9 cellular contexts compared by ENCODE assay signal in the genomic region with DNA sequence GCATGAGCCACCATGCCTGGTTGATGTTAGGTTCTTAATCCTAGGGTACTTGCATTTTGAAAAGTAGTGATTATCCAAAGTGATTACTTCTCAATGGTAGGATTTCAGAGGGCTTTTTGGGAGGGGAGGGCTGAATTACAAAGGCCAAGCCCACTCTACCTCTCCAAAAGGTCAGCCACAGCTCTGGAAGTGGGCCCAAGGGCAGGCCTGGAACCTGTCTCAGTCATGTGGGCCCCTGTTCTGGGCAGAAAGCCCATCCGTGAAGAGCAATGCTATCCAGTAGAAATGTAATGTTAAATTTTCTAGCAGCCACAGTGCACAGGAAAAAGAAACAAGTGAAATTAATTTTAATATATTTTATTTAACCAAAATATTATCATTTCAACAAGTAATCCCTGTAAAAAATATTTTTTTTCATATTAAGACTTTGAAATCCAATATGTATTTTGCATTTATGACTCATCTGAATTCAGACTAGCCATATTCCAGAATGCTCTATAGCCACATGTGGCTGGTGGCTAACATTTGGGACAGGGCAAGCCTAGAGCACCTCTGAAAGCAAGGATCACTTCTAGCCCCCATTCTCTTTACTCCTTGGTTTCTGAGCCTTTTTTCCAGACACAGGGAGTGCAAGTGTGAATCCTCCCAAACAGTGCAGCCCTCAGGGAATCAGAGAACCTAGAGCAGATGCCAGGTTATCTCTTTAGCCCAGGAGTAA. TPM values are rescaled to one million over a fixed set of nuclear protein-coding genes. Genes with fewer than 3 reads are reported as not detected.
DNase-seq lines count a peak whose midpoint lies in the region; TF ChIP-seq lines count a peak whose summit lies in the region.
"Had no signal": no experiment of that assay in that cellular context is flagged by ENCODE, and none has a peak within 500 bp of the region (broad histone marks: within the 10 kb centered on the region; RNA-seq: fewer than 3 reads in every experiment).

No MANE protein-coding gene starts in this region.

- H3K4me1 ChIP-seq in GM23248 (ENCODE audit: insufficient read depth): peaks cover 33% of the 10 kb centered on the region
- H3K4me1 ChIP-seq in adrenal gland (replicated peaks in 1 of 2): peaks cover 12 to 35% of the 10 kb centered on the region in 2 donors
- H3K4me1 ChIP-seq in left ventricle myocardium inferior: peaks cover 52% of the 10 kb centered on the region
- peaks cover 16% of the 10 kb centered on the region for H3K4me1 ChIP-seq in rectal smooth muscle tissue (ENCODE audit: control insufficient read depth, insufficient read depth, low read length)
- H3K4me1 ChIP-seq in suprapubic skin: peaks cover 11% of the 10 kb centered on the region

- H3K27me3 ChIP-seq in GM23248 (replicated peaks; ENCODE audit: insufficient read depth) (no peaks in the 10 kb centered on the region), adrenal gland (no peaks in the 10 kb centered on the region), left ventricle myocardium inferior (ENCODE audit: low read depth) (no peaks in the 10 kb centered on the region), rectal smooth muscle tissue (ENCODE audit: control insufficient read depth, insufficient read depth, low read length) (no peaks in the 10 kb centered on the region), suprapubic skin (no peaks in the 10 kb centered on the region)

- no peak overlapping the region for H3K4me2 ChIP-seq in GM23248 (ENCODE audit: unreplicated experiment)

- TF ChIP-seq CTCF in adrenal gland (IDR thresholded peaks at IDR 0.05): no peak
- no peak for TF ChIP-seq CTCF in left ventricle myocardium inferior (IDR thresholded peaks at IDR 0.05; ENCODE audit: borderline replicate concordance)
- no peak for TF ChIP-seq CTCF in suprapubic skin (IDR thresholded peaks at IDR 0.05)
- no peak for TF ChIP-seq CTCF in GM10266 (IDR thresholded peaks at IDR 0.05; ENCODE audit: control insufficient read depth, insufficient read depth, low read depth, missing control alignments)

- no peak overlapping the region for H3K27ac ChIP-seq in GM23248
- peak overlapping the region in 3 of 5 donors; percentile 71 to 81 (median 81) for H3K27ac ChIP-seq in adrenal gland
- peak overlapping the region; percentile 85 for H3K27ac ChIP-seq in left ventricle myocardium inferior (replicated peaks)
- peak overlapping the region; percentile 75 for H3K27ac ChIP-seq in rectal smooth muscle tissue (ENCODE audit: low read depth, low read length)
- H3K27ac ChIP-seq in suprapubic skin: no peak overlapping the region

- in situ Hi-C loops in GM23248 (cut with MboI): loop anchor here (10.0 kb wide), 1 partner anchor 81 kb away; no protein-coding TSS in a partner anchor

- no peaks in the 10 kb centered on the region for H3K79me2 ChIP-seq in GM23248 (ENCODE audit: insufficient read depth)

- intact Hi-C loops in adrenal gland (cut with DNase I): loop anchor here (2.0 kb wide), 1 partner anchor 81 kb away; no protein-coding TSS in a partner anchor
- intact Hi-C loops in left ventricle myocardium inferior (cut with micrococcal nuclease): loop anchor here (2.0 kb wide), 1 partner anchor 81 kb away; no protein-coding TSS in a partner anchor

- no peak for TF ChIP-seq EP300 in suprapubic skin (IDR thresholded peaks at IDR 0.05)

- TF ChIP-seq POLR2A in adrenal gland (IDR thresholded peaks at IDR 0.05): no peak
- no peak for TF ChIP-seq POLR2A in suprapubic skin (IDR thresholded peaks at IDR 0.05)

- H3K4me3 ChIP-seq in GM23248 (no peak overlapping the region), adrenal gland (no peak overlapping the region), left ventricle myocardium inferior (no peak overlapping the region), rectal smooth muscle tissue (ENCODE audit: low read length) (no peak overlapping the region), suprapubic skin (no peak overlapping the region)

- peaks cover 18% of the 10 kb centered on the region; the same call in 1 of the 2 replicates for H3K36me3 ChIP-seq in GM23248 (ENCODE audit: low read depth)
- peaks cover 0 to 37% of the 10 kb centered on the region in 2 donors for H3K36me3 ChIP-seq in adrenal gland (replicated peaks in 1 of 2)
- H3K36me3 ChIP-seq in left ventricle myocardium inferior: peaks cover 63% of the 10 kb centered on the region
- peaks cover 9% of the 10 kb centered on the region for H3K36me3 ChIP-seq in rectal smooth muscle tissue (ENCODE audit: control insufficient read depth, insufficient read depth, low read length)
- peaks cover 42% of the 10 kb centered on the region for H3K36me3 ChIP-seq in suprapubic skin

- H3F3A ChIP-seq in GM23248 (ENCODE audit: insufficient read depth): peaks cover 39% of the 10 kb centered on the region

- WGBS in GM23248 (ENCODE audit: low coverage in 1 of 2, low lambda C conversion rate in 2 of 2, missing lambda C conversion rate in 2 of 2), 2 experiments: 74 to 82% methylated on average over 1 of the region's 1 CpG
- 29 to 46% (median 38%) methylated on average over 1 of the region's 1 CpG for WGBS in adrenal gland, 4 donors
- 77% methylated on average over 1 of the region's 1 CpG for WGBS in suprapubic skin

- peak overlapping the region; percentile 57; the same call in 1 of the 2 replicates for H2AFZ ChIP-seq in GM23248

- DNase-seq in GM23248 (no peak), adrenal gland (peak; percentile 84 to 92 (median 89)), left ventricle myocardium inferior (peak; percentile 78), suprapubic skin (ENCODE audit: low spot score in 2 of 2) (no peak), NCI-H1436 (lab: John Stamatoyannopoulos, UW) (no peak), NCI-H2196 treated with DMSO at 0.1 percent for 48 hours (lab: John Stamatoyannopoulos, UW; ENCODE audit: unreplicated experiment) (no peak), GM10266 (ENCODE audit: extremely low spot score) (no peak)
- DNase-seq: DMS153 had no signal

- H3K9me3 ChIP-seq in GM23248 (ENCODE audit: low read depth): no peaks in the 10 kb centered on the region
- no peaks in the 10 kb centered on the region for H3K9me3 ChIP-seq in adrenal gland (replicated peaks in 1 of 3)
- no peaks in the 10 kb centered on the region for H3K9me3 ChIP-seq in left ventricle myocardium inferior (replicated peaks)
- no peaks in the 10 kb centered on the region for H3K9me3 ChIP-seq in suprapubic skin

- H3K9me2 ChIP-seq in GM23248 (ENCODE audit: insufficient read depth): no peaks in the 10 kb centered on the region

- no peaks in the 10 kb centered on the region for H4K20me1 ChIP-seq in GM23248 (ENCODE audit: insufficient read depth)

- H3K9ac ChIP-seq in GM23248 (no peak overlapping the region), rectal smooth muscle tissue (ENCODE audit: low read length) (no peak overlapping the region)

RNA-seq across cellular contexts. Expression of gene RFT1, which starts 16.8 kb away (rescaled TPM):
- 20.9 and 35.0 TPM in 2 replicates for total RNA-seq in GM23248 (2014; rRNA removed; shearing (Covaris generic))
- 35.7 and 43.8 TPM in 2 replicates for polyA plus RNA-seq in GM23248 (2016; fragmentation: Nextera tagmentation; extraction: Ambion mirVana)
- total RNA-seq in adrenal gland: 10 to 100 TPM; 12.9 to 34.5 (median 22.9) TPM
- polyA plus RNA-seq in adrenal gland: 10 to 100 TPM in 2 of 3 donors, 1 to 10 TPM in 1; 6.7 to 24.1 (median 13.0) TPM
- total RNA-seq in left ventricle myocardium inferior: 9.4 TPM
- 10 to 100 TPM in 2 of 4 donors, 1 to 10 TPM in 2; 8.3 to 19.7 (median 10.2) TPM for total RNA-seq in suprapubic skin

RNA-seq across cellular contexts. Expression of gene PRKCD, which starts 47.6 kb away (rescaled TPM):
- total RNA-seq in GM23248 (2014; rRNA removed; shearing (Covaris generic)): 1.8 and 2.5 TPM in 2 replicates
- polyA plus RNA-seq in GM23248 (2016; fragmentation: Nextera tagmentation; extraction: Ambion mirVana) (9.2 and 9.6 TPM in 2 replicates), adrenal gland (10 to 100 TPM; 34.7 to 78.7 (median 38.2) TPM)
- total RNA-seq in adrenal gland (100 to 1,000 TPM in 1 of 8 donors, 10 to 100 TPM in 7; 25.8 to 156 (median 53.7) TPM), left ventricle myocardium inferior (13.6 TPM), suprapubic skin (10 to 100 TPM; 27.9 to 31.3 (median 29.3) TPM)

Comparison
In these comparisons a context has a peak if more than half of its experiments do, and no peak if none do; other contexts are left out.
1. DNase-seq: peak in adrenal gland (7 of 7) and left ventricle myocardium inferior (single experiment); none in GM23248 (single experiment), suprapubic skin (0 of 2), NCI-H1436 (single experiment), NCI-H2196 treated with DMSO at 0.1 percent for 48 hours (single experiment) and GM10266 (single experiment).
2. H3K27ac ChIP-seq: peak in adrenal gland (3 of 5), left ventricle myocardium inferior (single experiment) and rectal smooth muscle tissue (single experiment); none in GM23248 (single experiment) and suprapubic skin (single experiment).